In the genomic region with DNA sequence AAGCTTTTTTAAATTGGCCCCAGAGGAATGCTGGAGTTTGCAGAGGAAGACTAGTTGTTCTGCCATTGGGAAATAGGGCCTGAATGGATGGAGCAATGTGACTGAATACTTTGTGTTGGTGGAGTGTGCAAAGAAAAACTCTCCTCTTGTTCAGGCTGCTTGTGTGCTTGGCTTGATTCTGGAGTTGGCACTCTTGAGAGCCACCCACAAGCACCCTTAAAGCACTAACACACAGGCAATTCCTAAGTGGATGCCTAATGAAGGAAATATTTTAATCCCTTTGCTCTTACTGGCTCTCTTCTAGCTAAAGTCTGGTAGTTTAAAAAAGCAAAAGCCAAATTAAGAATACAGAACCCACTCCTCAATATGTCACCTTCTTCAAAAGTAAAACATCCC, we compare ENCODE assay signal across 13 cellular contexts.
DNase-seq lines count a peak whose midpoint lies in the region; ATAC-seq and TF ChIP-seq lines count a peak whose summit lies in the region.
"Had no signal": no experiment of that assay in that cellular context is flagged by ENCODE, and none has a peak within 500 bp of the region (broad histone marks: within the 10 kb centered on the region; RNA-seq: fewer than 3 reads in every experiment).

No MANE protein-coding gene starts in this region.

- H3K27me3 ChIP-seq in Peyer's patch (no peaks in the 10 kb centered on the region), neural progenitor cell (no peaks in the 10 kb centered on the region), upper lobe of right lung (no peaks in the 10 kb centered on the region)

- H3K4me2 ChIP-seq in neural progenitor cell = peak overlapping the region; percentile 0

- intact Hi-C loops in upper lobe of right lung (cut with DNase I) = no loop called here

- peaks cover 8% of the 10 kb centered on the region for H3F3A ChIP-seq in neural progenitor cell (ENCODE audit: low read depth)

- no peaks in the 10 kb centered on the region for H3K36me3 Mint-ChIP-seq in neural progenitor cell
- H3K36me3 Mint-ChIP-seq: activated CD8-positive, alpha-beta memory T cell treated with anti-CD3 and anti-CD28 coated beads, Interleukin-2, amount 10 ng/mL, durations not matched to agents 7 days and 5 days; activated naive CD8-positive, alpha-beta T cell treated with anti-CD3 and anti-CD28 coated beads for 36 hours had no signal

- H3K27ac Mint-ChIP-seq in neural progenitor cell = peak overlapping the region; percentile 12
- H3K27ac Mint-ChIP-seq: activated CD8-positive, alpha-beta memory T cell treated with anti-CD3 and anti-CD28 coated beads, Interleukin-2, amount 10 ng/mL, durations not matched to agents 7 days and 5 days; activated naive CD8-positive, alpha-beta T cell treated with anti-CD3 and anti-CD28 coated beads for 36 hours had no signal

- H3K4me1 ChIP-seq in Peyer's patch (no peaks in the 10 kb centered on the region), neural progenitor cell (peaks cover 41% of the 10 kb centered on the region), upper lobe of right lung (no peaks in the 10 kb centered on the region)

- no peak for TF ChIP-seq POLR2A in Peyer's patch (IDR thresholded peaks at IDR 0.05)

- no peak overlapping the region for H2AFZ ChIP-seq in neural progenitor cell (replicated peaks)

- H3K9me3 Mint-ChIP-seq in neural progenitor cell = no peaks in the 10 kb centered on the region
- H3K9me3 Mint-ChIP-seq: activated naive CD8-positive, alpha-beta T cell treated with anti-CD3 and anti-CD28 coated beads for 36 hours had no signal

- no peak overlapping the region for H3K4me3 ChIP-seq in Peyer's patch
- H3K4me3 ChIP-seq in fibroblast of mammary gland (ENCODE audit: control insufficient read depth, low read depth, low read length) = no peak overlapping the region
- no peak overlapping the region for H3K4me3 ChIP-seq in neural progenitor cell
- H3K4me3 ChIP-seq in upper lobe of right lung = no peak overlapping the region

- H3K79me2 ChIP-seq in neural progenitor cell (ENCODE audit: low read depth) = peaks cover 3% of the 10 kb centered on the region

- no peaks in the 10 kb centered on the region for H4K20me1 ChIP-seq in neural progenitor cell (ENCODE audit: low read depth)

- H3K27me3 Mint-ChIP-seq in neural progenitor cell (ENCODE audit: insufficient read depth, low read depth) = peaks cover 3% of the 10 kb centered on the region

- H3K4me1 Mint-ChIP-seq in neural progenitor cell = peaks cover 48% of the 10 kb centered on the region
- H3K4me1 Mint-ChIP-seq: activated CD8-positive, alpha-beta memory T cell treated with anti-CD3 and anti-CD28 coated beads, Interleukin-2, amount 10 ng/mL, durations not matched to agents 7 days and 5 days; activated naive CD8-positive, alpha-beta T cell treated with anti-CD3 and anti-CD28 coated beads for 36 hours had no signal

- TF ChIP-seq CTCF in Peyer's patch (IDR thresholded peaks at IDR 0.05) = no peak
- no peak for TF ChIP-seq CTCF in fibroblast of mammary gland (conservative IDR thresholded peaks at IDR 0.05; ENCODE audit: control insufficient read depth, insufficient read depth, low read depth, low read length)
- no peak for TF ChIP-seq CTCF in neural progenitor cell (IDR thresholded peaks at IDR 0.05)
- no peak for TF ChIP-seq CTCF in upper lobe of right lung (IDR thresholded peaks at IDR 0.05)

- no peak overlapping the region for H3K9ac ChIP-seq in neural progenitor cell

- no peak for DNase-seq in Peyer's patch
- DNase-seq in fibroblast of mammary gland (ENCODE audit: low read depth) = peak; percentile 51
- DNase-seq in neural progenitor cell (ENCODE audit: low spot score) = no peak
- no peak for DNase-seq in upper lobe of right lung
- no peak for DNase-seq in cerebellum (ENCODE audit: low spot score)
- no peak for DNase-seq in NCI-H2029 treated with DMSO at 0.1 percent for 48 hours (lab: John Stamatoyannopoulos, UW)
- DNase-seq in GM19238 (ENCODE audit: insufficient read length, low spot score) = no peak
- DNase-seq: activated CD8-positive, alpha-beta memory T cell treated with anti-CD3 and anti-CD28 coated beads, Interleukin-2, amount 10 ng/mL, durations not matched to agents 7 days and 5 days; activated naive CD8-positive, alpha-beta T cell treated with anti-CD3 and anti-CD28 coated beads for 36 hours; DMS 273 treated with DMSO at 0.1 percent for 48 hours; KBM-7; NCI-H2107 had no signal

- H3K36me3 ChIP-seq in Peyer's patch = no peaks in the 10 kb centered on the region
- no peaks in the 10 kb centered on the region for H3K36me3 ChIP-seq in neural progenitor cell
- no peaks in the 10 kb centered on the region for H3K36me3 ChIP-seq in upper lobe of right lung

- peak; percentile 83 for ATAC-seq in upper lobe of right lung
- ATAC-seq: activated CD8-positive, alpha-beta memory T cell treated with anti-CD3 and anti-CD28 coated beads, Interleukin-2, amount 10 ng/mL, durations not matched to agents 7 days and 5 days; Panc1 had no signal

- H3K9me3 ChIP-seq in Peyer's patch (no peaks in the 10 kb centered on the region), neural progenitor cell (ENCODE audit: low read depth) (no peaks in the 10 kb centered on the region), upper lobe of right lung (no peaks in the 10 kb centered on the region)

- H3K4me3 Mint-ChIP-seq in neural progenitor cell = no peak overlapping the region
- H3K4me3 Mint-ChIP-seq: activated CD8-positive, alpha-beta memory T cell treated with anti-CD3 and anti-CD28 coated beads, Interleukin-2, amount 10 ng/mL, durations not matched to agents 7 days and 5 days; activated naive CD8-positive, alpha-beta T cell treated with anti-CD3 and anti-CD28 coated beads for 36 hours had no signal

- H3K27ac ChIP-seq in Peyer's patch = peak overlapping the region in 3 of 4 donors; percentile 64 to 65 (median 65)
- no peak overlapping the region for H3K27ac ChIP-seq in neural progenitor cell
- H3K27ac ChIP-seq in upper lobe of right lung = no peak overlapping the region

Comparison
In these comparisons a context has a peak if more than half of its experiments do, and no peak if none do; other contexts are left out.
1. H3K27ac ChIP-seq: peak in Peyer's patch (3 of 4); none in neural progenitor cell (single experiment) and upper lobe of right lung (single experiment).